Comparison of ENCODE assay signal across 23 cellular contexts in genomic region chr9:74414325-74414724, GRCh38.
"Had no signal": no experiment of that assay in that cellular context is flagged by ENCODE, and none has a peak within 500 bp of the region (broad histone marks: within the 10 kb centered on the region; RNA-seq: fewer than 3 reads in every experiment).

No MANE protein-coding gene starts in this region.

- H3K4me1 Mint-ChIP-seq: activated B cell treated with CpG ODN at 0.5 μM for 24 hours; activated CD4-positive, alpha-beta T cell treated with anti-CD3 and anti-CD28 coated beads, Interleukin-2, amount 10 ng/mL, durations not matched to agents 24 days and 14 days; activated naive CD4-positive, alpha-beta T cell treated with anti-CD3 and anti-CD28 coated beads, Interleukin-2, amount 50 U/mL, for 24 hours; activated naive CD8-positive, alpha-beta T cell treated with anti-CD3 and anti-CD28 coated beads, Interleukin-2, amount 50 U/mL, for 24 hours had no signal

- H3K9me3 Mint-ChIP-seq: activated B cell treated with CpG ODN at 0.5 μM for 24 hours; T-helper 1 cell treated with Interleukin-12 subunit alpha and Interleukin-12 subunit beta and Interleukin-4 antibody, amounts not matched to agents 30 μg/mL and 1 μg/mL, for 36 hours had no signal

- H3K27ac Mint-ChIP-seq: activated B cell treated with CpG ODN at 0.5 μM for 24 hours; activated CD4-positive, alpha-beta T cell treated with anti-CD3 and anti-CD28 coated beads, Interleukin-2, amount 10 ng/mL, durations not matched to agents 24 days and 14 days; activated naive CD4-positive, alpha-beta T cell treated with anti-CD3 and anti-CD28 coated beads, Interleukin-2, amount 50 U/mL, for 24 hours; activated naive CD8-positive, alpha-beta T cell treated with anti-CD3 and anti-CD28 coated beads, Interleukin-2, amount 50 U/mL, for 24 hours; T-helper 1 cell treated with Interleukin-12 subunit alpha and Interleukin-12 subunit beta and Interleukin-4 antibody, amounts not matched to agents 30 μg/mL and 1 μg/mL, for 36 hours had no signal

- H3K4me3 Mint-ChIP-seq: activated B cell treated with CpG ODN at 0.5 μM for 24 hours; activated CD4-positive, alpha-beta T cell treated with anti-CD3 and anti-CD28 coated beads, Interleukin-2, amount 10 ng/mL, durations not matched to agents 24 days and 14 days; activated naive CD4-positive, alpha-beta T cell treated with anti-CD3 and anti-CD28 coated beads, Interleukin-2, amount 50 U/mL, for 24 hours; activated naive CD8-positive, alpha-beta T cell treated with anti-CD3 and anti-CD28 coated beads, Interleukin-2, amount 50 U/mL, for 24 hours; T-helper 1 cell treated with Interleukin-12 subunit alpha and Interleukin-12 subunit beta and Interleukin-4 antibody, amounts not matched to agents 30 μg/mL and 1 μg/mL, for 36 hours had no signal

- H3K4me3 ChIP-seq: ascending aorta, body of pancreas, cardiac muscle cell, K562, Peyer's patch, SJSA1 had no signal

- H3K36me3 Mint-ChIP-seq: activated naive CD4-positive, alpha-beta T cell treated with anti-CD3 and anti-CD28 coated beads, Interleukin-2, amount 50 U/mL, for 24 hours had no signal

- H3K27me3 Mint-ChIP-seq: activated B cell treated with CpG ODN at 0.5 μM for 24 hours; activated CD4-positive, alpha-beta T cell treated with anti-CD3 and anti-CD28 coated beads, Interleukin-2, amount 10 ng/mL, durations not matched to agents 24 days and 14 days; activated naive CD4-positive, alpha-beta T cell treated with anti-CD3 and anti-CD28 coated beads, Interleukin-2, amount 50 U/mL, for 24 hours; activated naive CD8-positive, alpha-beta T cell treated with anti-CD3 and anti-CD28 coated beads, Interleukin-2, amount 50 U/mL, for 24 hours had no signal

- ATAC-seq: activated naive CD8-positive, alpha-beta T cell treated with anti-CD3 and anti-CD28 coated beads, Interleukin-2, amount 50 U/mL, for 24 hours; body of pancreas; K562; SK-N-SH treated with all-trans-retinoic acid at 6 μM for 48 hours had no signal

- DNase-seq: activated B cell treated with CpG ODN at 0.5 μM for 24 hours; activated CD4-positive, alpha-beta T cell treated with anti-CD3 and anti-CD28 coated beads for 1 hour; activated CD4-positive, alpha-beta T cell treated with anti-CD3 and anti-CD28 coated beads, Interleukin-2, amount 10 ng/mL, durations not matched to agents 24 days and 14 days; activated CD4-positive, alpha-beta T cell treated with anti-CD3 and anti-CD28 coated beads, Interleukin-2, amount 50 U/mL, for 48 hours; activated naive CD8-positive, alpha-beta T cell treated with anti-CD3 and anti-CD28 coated beads, Interleukin-2, amount 50 U/mL, for 24 hours; activated T-cell treated with anti-CD3 and anti-CD28 coated beads for 4 hours; amniotic stem cell; body of pancreas; Karpas-422; NCI-H146; NCI-H187 treated with DMSO at 0.1 percent for 48 hours; NCI-H2081 treated with DMSO at 0.1 percent for 48 hours; NCI-H446; NCI-H524; Peyer's patch; Right ventricle myocardium superior had no signal
